Comparison of ENCODE assay signal across 10 cellular contexts in genomic region chr6:125818659-125819297, GRCh38. TPM values are rescaled to one million over a fixed set of nuclear protein-coding genes. Genes with fewer than 3 reads are reported as not detected.
A peak's percentile ranks its signal among the peaks of the same experiment; 100 is the strongest.
DNase-seq lines count a peak whose midpoint lies in the region; ATAC-seq, FAIRE-seq and TF ChIP-seq lines count a peak whose summit lies in the region.
"Had no signal": no experiment of that assay in that cellular context is flagged by ENCODE, and none has a peak within 500 bp of the region (broad histone marks: within the 10 kb centered on the region; RNA-seq: fewer than 3 reads in every experiment).

No MANE protein-coding gene starts in this region.

- WGBS in A549 (ENCODE audit: missing lambda C conversion rate), result 55% methylated on average over 4 of the region's 4 CpGs
- 20% methylated on average over 4 of the region's 4 CpGs for WGBS in right lobe of liver (ENCODE audit: insufficient coverage, low coverage, low lambda C conversion rate, missing lambda C conversion rate)

- H3K4me3 ChIP-seq in A549, result no peak overlapping the region
- H3K4me3 ChIP-seq in cardiac fibroblast (replicated peaks in 1 of 2; ENCODE audit: low read depth in 2 of 2, low read length in 2 of 2), result no peak overlapping the region
- H3K4me3 ChIP-seq in right lobe of liver, result peak overlapping the region in 2 of 3 donors; percentile 27 to 31
- H3K4me3 ChIP-seq: neural progenitor cell had no signal

- H3K9me3 ChIP-seq in A549 (no peaks in the 10 kb centered on the region), right lobe of liver (no peaks in the 10 kb centered on the region)

- peak in 1 of 2 experiments; percentile 30; a peak in 1 of 6 replicates for ATAC-seq in A549
- ATAC-seq in GM21786 (IDR thresholded peaks at IDR 0.05; ENCODE audit: unreplicated experiment), result peak; percentile 4
- peak; percentile 46 to 64 (median 56) for ATAC-seq in right lobe of liver

- peak overlapping the region in 1 of 2 experiments; percentile 43; a peak in 3 of 6 replicates for H3K27ac ChIP-seq in A549
- H3K27ac ChIP-seq in right lobe of liver, result peak overlapping the region; percentile 26 to 72 (median 66)
- H3K27ac ChIP-seq: neural progenitor cell had no signal

- no peak for TF ChIP-seq POLR2A in A549 (IDR thresholded peaks at IDR 0.05; ENCODE audit: low read length)
- no peak for TF ChIP-seq POLR2A in right lobe of liver (IDR thresholded peaks at IDR 0.05)

- H3K36me3 ChIP-seq in right lobe of liver, result no peaks in the 10 kb centered on the region
- H3K36me3 ChIP-seq: neural progenitor cell had no signal

- TF ChIP-seq CTCF in A549 (IDR thresholded peaks at IDR 0.05), result no peak
- TF ChIP-seq CTCF in cardiac fibroblast (IDR thresholded peaks at IDR 0.05; ENCODE audit: low read depth, low read length), result no peak
- TF ChIP-seq CTCF in right lobe of liver (IDR thresholded peaks at IDR 0.05), result no peak

- TF ChIP-seq EP300 in A549 (IDR thresholded peaks at IDR 0.05), result no peak

- CTCF ChIA-PET in A549 (lab: Yijun Ruan, JAX), result no interaction called here

- peak overlapping the region; percentile 17 for H3K4me2 ChIP-seq in A549
- H3K4me2 ChIP-seq: neural progenitor cell had no signal

- POLR2A ChIA-PET in A549 (lab: Yijun Ruan, JAX), result no interaction called here

- H3K27me3 ChIP-seq in right lobe of liver, result no peaks in the 10 kb centered on the region
- H3K27me3 ChIP-seq: neural progenitor cell had no signal

- no peak for FAIRE-seq in A549 (lab: Jason Lieb, UNC)

- TF ChIP-seq RAD21 in A549 (conservative IDR thresholded peaks at IDR 0.05 in 1 of 2, IDR thresholded peaks at IDR 0.05 in 1 of 2), result no peak

- peaks cover 49% of the 10 kb centered on the region for H3K4me1 ChIP-seq in A549
- H3K4me1 ChIP-seq in right lobe of liver, result peaks cover 0 to 89% (median 23%) of the 10 kb centered on the region in 4 donors
- H3K4me1 ChIP-seq: neural progenitor cell had no signal

- intact Hi-C loops in right lobe of liver (cut with DNase I), result no loop called here

- no peak for DNase-seq in A549 (ENCODE audit: low read depth in 1 of 2, low spot score in 1 of 2)
- peak; percentile 26 to 62 for DNase-seq in cardiac fibroblast (ENCODE audit: low read depth in 2 of 2)
- no peak for DNase-seq in right lobe of liver
- no peak for DNase-seq in NCI-H128 (lab: John Stamatoyannopoulos, UW; ENCODE audit: unreplicated experiment)
- no peak for DNase-seq in effector CD4-positive, alpha-beta T cell
- no peak for DNase-seq in NCI-H1092 (lab: John Stamatoyannopoulos, UW)
- no peak for DNase-seq in germinal center (ENCODE audit: low spot score)
- DNase-seq: NCI-H2107 had no signal

TF ChIP-seq in A549, 52 proteins besides CTCF, POLR2A, EP300 and RAD21:
- TF ChIP-seq EHF (CRISPR knock-in tag; IDR thresholded peaks at IDR 0.05), result no peak

RNA-seq across cellular contexts. Expression of gene NCOA7, which starts 28.0 kb away (rescaled TPM):
- polyA plus RNA-seq in A549 (2011; rRNA removed) (154 and 195 TPM in 2 replicates), A549 (2017; fragmentation: RNase III; extraction: RNeasy Plus Mini Kit Qiagen cat#74134 plus additional on column Dnase treatment) (60.3 to 74.1 TPM (median 66.4 TPM) in 3 replicates)
- polyA plus RNA-seq in A549 (2012; cell fraction: cytosol; rRNA removed), result 70.9 and 72.3 TPM in 2 replicates
- polyA plus RNA-seq in A549 (2012; cell fraction: nucleus; rRNA removed), result 50.6 and 56.7 TPM in 2 replicates
- polyA minus RNA-seq in A549 (2011; rRNA and poly(A)+ RNA removed), result 278 and 281 TPM in 2 replicates
- 10 to 100 TPM; 11.4 to 71.8 (median 23.0) TPM for total RNA-seq in right lobe of liver

Comparison
In these comparisons a context has a peak if more than half of its experiments do, and no peak if none do; other contexts are left out.
1. DNase-seq: peak in cardiac fibroblast (2 of 2); none in A549 (0 of 2), right lobe of liver (0 of 3), NCI-H128 (single experiment), effector CD4-positive, alpha-beta T cell (single experiment), NCI-H1092 (single experiment) and germinal center (single experiment).
2. H3K4me3 ChIP-seq: peak in right lobe of liver (2 of 3); none in A549 (single experiment) and cardiac fibroblast (0 of 2).